13 cellular contexts compared by ENCODE assay signal in the genomic region with DNA sequence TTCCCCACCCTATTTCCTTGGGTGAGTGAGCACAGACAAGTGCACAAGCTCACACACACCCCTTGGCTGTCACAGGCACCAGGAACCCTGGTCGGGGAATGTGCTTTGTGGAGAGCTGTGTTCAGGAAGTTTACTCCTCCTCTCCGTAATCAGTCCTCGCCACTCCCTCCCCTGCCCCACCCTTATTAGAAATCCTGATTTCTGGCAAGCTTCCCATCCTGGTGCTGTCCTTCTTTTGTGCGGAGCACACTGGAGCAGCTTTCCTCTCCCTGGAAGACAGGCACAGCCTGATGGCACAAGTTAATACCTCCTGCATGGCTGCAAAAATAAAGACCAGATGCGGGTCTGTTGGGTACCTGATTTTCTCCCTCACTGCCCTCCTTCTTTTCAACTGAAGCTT. TPM values are rescaled to one million over a fixed set of nuclear protein-coding genes. Genes with fewer than 3 reads are reported as not detected.
DNase-seq lines count a peak whose midpoint lies in the region; ATAC-seq and TF ChIP-seq lines count a peak whose summit lies in the region.
"Had no signal": no experiment of that assay in that cellular context is flagged by ENCODE, and none has a peak within 500 bp of the region (broad histone marks: within the 10 kb centered on the region; RNA-seq: fewer than 3 reads in every experiment).

No MANE protein-coding gene starts in this region.

- H3K4me1 Mint-ChIP-seq in H9 = peaks cover 14 to 37% of the 10 kb centered on the region in 2 experiments
- H3K4me1 Mint-ChIP-seq in neural crest cell = peaks cover 61% of the 10 kb centered on the region

- peaks cover 22 to 24% of the 10 kb centered on the region in 2 experiments for H3K9me3 Mint-ChIP-seq in H9
- H3K9me3 Mint-ChIP-seq in neural crest cell = peaks cover 8% of the 10 kb centered on the region

- no peak overlapping the region for H3K4me2 ChIP-seq in H9 (ENCODE audit: insufficient read depth, insufficient read length, low read length)

- peaks cover 29 to 35% (median 33%) of the 10 kb centered on the region in 3 experiments for H3K36me3 Mint-ChIP-seq in H9 (ENCODE audit: insufficient read depth in 1 of 3, low read depth in 3 of 3)
- peaks cover 24% of the 10 kb centered on the region for H3K36me3 Mint-ChIP-seq in neural crest cell (ENCODE audit: low read depth)

- no peak overlapping the region for H2BK120ac ChIP-seq in H9 (ENCODE audit: low read depth, low read length, poor library complexity, severe bottlenecking)

- no peaks in the 10 kb centered on the region for H3K27me3 ChIP-seq in H9 (ENCODE audit: insufficient read depth, low read length)
- no peaks in the 10 kb centered on the region for H3K27me3 ChIP-seq in ectodermal cell (ENCODE audit: control insufficient read depth, insufficient read depth, low read length, poor library complexity, severe bottlenecking)
- H3K27me3 ChIP-seq in tibial nerve = no peaks in the 10 kb centered on the region

- H3K27ac ChIP-seq in H9 (ENCODE audit: insufficient read length, low read depth, low read length) (no peak overlapping the region), ectodermal cell (ENCODE audit: insufficient read depth, low read depth, low read length, poor library complexity, severe bottlenecking) (peak overlapping the region; percentile 84), tibial nerve (no peak overlapping the region)

- H3K14ac ChIP-seq in H9 (ENCODE audit: insufficient read depth, low read length) = no peak overlapping the region

- H3K4me3 ChIP-seq in ectodermal cell (ENCODE audit: insufficient read depth, low read depth, low read length) = no peak overlapping the region
- H3K4me3 ChIP-seq in tibial nerve = no peak overlapping the region

- H3K79me1 ChIP-seq in H9 (ENCODE audit: insufficient read depth, low read depth, low read length, poor library complexity, severe bottlenecking) = no peaks in the 10 kb centered on the region

- H3K27ac Mint-ChIP-seq in H9 = peak overlapping the region in 2 of 3 experiments; percentile 71 to 83; a peak in 2 of 7 replicates
- peak overlapping the region; percentile 95 for H3K27ac Mint-ChIP-seq in neural crest cell (ENCODE audit: unreplicated experiment)
- H3K27ac Mint-ChIP-seq: CD8-positive, alpha-beta T cell had no signal

- TF ChIP-seq CTCF in H9 (conservative IDR thresholded peaks at IDR 0.05) = no peak
- no peak for TF ChIP-seq CTCF in neural crest cell (conservative IDR thresholded peaks at IDR 0.05)
- TF ChIP-seq CTCF in tibial nerve (IDR thresholded peaks at IDR 0.05) = no peak

- no peak overlapping the region for H2AK5ac ChIP-seq in H9 (ENCODE audit: insufficient read length, low read length)

- H3K36me3 ChIP-seq in ectodermal cell (ENCODE audit: control insufficient read depth, insufficient read depth, low read length) (peaks cover 4% of the 10 kb centered on the region), tibial nerve (peaks cover 0 to 10% (median 0%) of the 10 kb centered on the region in 3 donors)

- H2BK20ac ChIP-seq in H9 (ENCODE audit: low read depth, low read length, poor library complexity, severe bottlenecking) = no peak overlapping the region

- H4K91ac ChIP-seq in H9 (ENCODE audit: insufficient read length, low read depth, low read length) = no peak overlapping the region

- H3K4me3 Mint-ChIP-seq in H9 (no peak overlapping the region; a peak in 1 of 5 replicates), neural crest cell (peak overlapping the region; percentile 69)
- H3K4me3 Mint-ChIP-seq: CD8-positive, alpha-beta T cell had no signal

- no peak overlapping the region for H3K4ac ChIP-seq in H9 (ENCODE audit: low read depth, low read length)

- DNase-seq in H9 (peak; percentile 35), NCI-H446 (lab: John Stamatoyannopoulos, UW) (peak; percentile 10 to 58), neural crest cell (ENCODE audit: low read depth, low spot score) (peak; percentile 9), HPDE6-E6E7 (ENCODE audit: extremely low spot score) (no peak), tibial nerve (ENCODE audit: low spot score in 2 of 2) (no peak)
- DNase-seq in activated T-cell treated with anti-CD3 and anti-CD28 coated beads, Interleukin-2, amount 50 U/mL, for 1 hour = no peak
- DNase-seq: activated effector memory CD4-positive, alpha-beta T cell treated with Interleukin-2 at 50 U/mL for 16 hours; CD8-positive, alpha-beta T cell; central memory CD4-positive, alpha-beta T cell; NK-92 treated with Interleukin-12 subunit alpha and Interleukin-12 subunit beta, amount 100 ng/mL, for 24 hours had no signal

- no peaks in the 10 kb centered on the region for H4K20me1 ChIP-seq in H9 (ENCODE audit: control insufficient read depth, insufficient read depth, insufficient read length)

- H4K8ac ChIP-seq in H9 (replicated peaks; ENCODE audit: insufficient read length, low read depth, low read length) = no peak overlapping the region

- H3K9me3 ChIP-seq in H9 (ENCODE audit: control insufficient read depth, low read depth, low read length) (no peaks in the 10 kb centered on the region), ectodermal cell (ENCODE audit: control insufficient read depth, low read length) (no peaks in the 10 kb centered on the region), tibial nerve (peaks cover 0 to 8% (median 0%) of the 10 kb centered on the region in 4 donors)

- WGBS in H9 (ENCODE audit: extremely low coverage, insufficient read length, low lambda C conversion rate) = no CpG with 5 or more reads among the region's 5 CpGs
- WGBS in ectodermal cell, 2 experiments = 53 to 55% methylated on average over 5 of the region's 5 CpGs
- 59 to 60% methylated on average over 5 of the region's 5 CpGs for WGBS in tibial nerve, 2 donors

- no peak overlapping the region for H3K9ac ChIP-seq in H9 (ENCODE audit: extremely low read depth, insufficient read length, low read length)

- H3K79me2 ChIP-seq in H9 (ENCODE audit: insufficient read depth, low read length) = no peaks in the 10 kb centered on the region

- H3K27me3 Mint-ChIP-seq in H9 (ENCODE audit: low read depth) = no peaks in the 10 kb centered on the region
- no peaks in the 10 kb centered on the region for H3K27me3 Mint-ChIP-seq in neural crest cell (ENCODE audit: low read depth)
- H3K27me3 Mint-ChIP-seq: progenitor cell of endocrine pancreas had no signal

- TF ChIP-seq EP300 in tibial nerve (IDR thresholded peaks at IDR 0.05) = no peak

- H3K18ac ChIP-seq in H9 (ENCODE audit: insufficient read length, low read depth, low read length) = no peak overlapping the region

- H3K4me1 ChIP-seq in H9 (ENCODE audit: insufficient read depth, low read length) (peaks cover 3% of the 10 kb centered on the region; the same call in 1 of the 2 replicates), ectodermal cell (ENCODE audit: control insufficient read depth, insufficient read depth, low read length) (peaks cover 42% of the 10 kb centered on the region), tibial nerve (peaks cover 0 to 10% (median 2%) of the 10 kb centered on the region in 4 donors)

- no peak overlapping the region for H2BK12ac ChIP-seq in H9 (ENCODE audit: insufficient read length, low read depth, low read length)

- TF ChIP-seq POLR2A in tibial nerve (IDR thresholded peaks at IDR 0.05) = no peak

- no peak overlapping the region for H2BK15ac ChIP-seq in H9 (ENCODE audit: low read depth, low read length)

- ATAC-seq in HG03135 (IDR thresholded peaks at IDR 0.05; ENCODE audit: unreplicated experiment) = no peak
- ATAC-seq: CD8-positive, alpha-beta T cell had no signal

- no peak overlapping the region for H3T11ph ChIP-seq in H9 (ENCODE audit: low read length)

- H2AFZ ChIP-seq in H9 (ENCODE audit: low read length) = no peak overlapping the region

- no peak overlapping the region for H3K56ac ChIP-seq in H9 (ENCODE audit: insufficient read length, low read depth, low read length)

- H4K5ac ChIP-seq in H9 (ENCODE audit: insufficient read length, low read depth, low read length) = no peak overlapping the region

- no peak overlapping the region for H2BK5ac ChIP-seq in H9 (ENCODE audit: insufficient read length, low read length)

- H3K23me2 ChIP-seq in H9 (ENCODE audit: insufficient read length, low read depth, low read length, poor library complexity, severe bottlenecking) = no peaks in the 10 kb centered on the region

- H3K23ac ChIP-seq in H9 (ENCODE audit: insufficient read length, low read depth, low read length) = no peak overlapping the region

RNA-seq across cellular contexts. Expression of gene LRRC4, which starts 55.2 kb away (rescaled TPM):
- total RNA-seq in H9 (2021) (10.4 and 14.3 TPM in 2 replicates), neural crest cell (67.5 and 67.6 TPM in 2 replicates), tibial nerve (1 to 10 TPM; 2.2 to 2.4 (median 2.3) TPM)
- 41.4 TPM for polyA plus RNA-seq in ectodermal cell (2013, experiment 1 of 4)
- 52.2 TPM for polyA plus RNA-seq in ectodermal cell (2013, experiment 2 of 4)
- 33.8 TPM for polyA plus RNA-seq in ectodermal cell (2013, experiment 3 of 4)
- 39.4 TPM for polyA plus RNA-seq in ectodermal cell (2013, experiment 4 of 4)

Comparison
In these comparisons a context has a peak if more than half of its experiments do, and no peak if none do; other contexts are left out.
1. DNase-seq: peak in H9 (single experiment), NCI-H446 (2 of 2) and neural crest cell (single experiment); none in HPDE6-E6E7 (single experiment), tibial nerve (0 of 2) and activated T-cell treated with anti-CD3 and anti-CD28 coated beads, Interleukin-2, amount 50 U/mL, for 1 hour (single experiment).